Comparison of ENCODE assay signal across 8 cellular contexts in genomic region chr16:83813818-83814653, GRCh38. TPM values are rescaled to one million over a fixed set of nuclear protein-coding genes. Genes with fewer than 3 reads are reported as not detected.
DNase-seq lines count a peak whose midpoint lies in the region; ATAC-seq and TF ChIP-seq lines count a peak whose summit lies in the region.

No MANE protein-coding gene starts in this region.

- no peak overlapping the region for H3K4me3 Mint-ChIP-seq in activated CD8-positive, alpha-beta memory T cell treated with anti-CD3 and anti-CD28 coated beads, Interleukin-2, amount 10 ng/mL, durations not matched to agents 7 days and 5 days
- H3K4me3 Mint-ChIP-seq in activated T-cell treated with anti-CD3 and anti-CD28 coated beads, Interleukin-2, amount 50 U/mL, for 4 hours = no peak overlapping the region

- H2AFZ ChIP-seq in osteoblast (ENCODE audit: low read length) = no peak overlapping the region

- no peak overlapping the region for H3K27ac Mint-ChIP-seq in activated CD8-positive, alpha-beta memory T cell treated with anti-CD3 and anti-CD28 coated beads, Interleukin-2, amount 10 ng/mL, durations not matched to agents 7 days and 5 days

- H4K20me1 ChIP-seq in osteoblast (ENCODE audit: insufficient read depth, low read length) = peaks cover 12% of the 10 kb centered on the region

- no peak overlapping the region for H3K27ac ChIP-seq in osteoblast (ENCODE audit: low read depth, low read length)
- peak overlapping the region in 2 of 8 donors; percentile 1 to 18 for H3K27ac ChIP-seq in spleen

- H3K4me3 ChIP-seq in endocrine pancreas (ENCODE audit: control insufficient read depth, insufficient read depth, low read length) (peak overlapping the region; percentile 8), osteoblast (ENCODE audit: insufficient read depth, low read length) (no peak overlapping the region), spleen (no peak overlapping the region)

- peaks cover 34% of the 10 kb centered on the region for H3K79me2 ChIP-seq in osteoblast (ENCODE audit: insufficient read depth, low read length)

- TF ChIP-seq POLR2A in spleen (IDR thresholded peaks at IDR 0.05) = no peak

- TF ChIP-seq CTCF in osteoblast (IDR thresholded peaks at IDR 0.05; ENCODE audit: extremely low read depth, low read depth, low read length) (no peak), spleen (IDR thresholded peaks at IDR 0.05 in 8 of 11, conservative IDR thresholded peaks at IDR 0.05 in 3 of 11) (no peak)

- no peak for ATAC-seq in activated CD8-positive, alpha-beta memory T cell treated with anti-CD3 and anti-CD28 coated beads, Interleukin-2, amount 10 ng/mL, durations not matched to agents 7 days and 5 days
- no peak for ATAC-seq in activated T-cell treated with anti-CD3 and anti-CD28 coated beads, Interleukin-2, amount 50 U/mL, for 4 hours

- no peaks in the 10 kb centered on the region for H3K9me3 Mint-ChIP-seq in activated CD8-positive, alpha-beta memory T cell treated with anti-CD3 and anti-CD28 coated beads, Interleukin-2, amount 10 ng/mL, durations not matched to agents 7 days and 5 days (ENCODE audit: low read depth)
- H3K9me3 Mint-ChIP-seq in activated T-cell treated with anti-CD3 and anti-CD28 coated beads, Interleukin-2, amount 50 U/mL, for 4 hours = no peaks in the 10 kb centered on the region

- no peak overlapping the region for H3K4me2 ChIP-seq in osteoblast (ENCODE audit: insufficient read depth, low read length)

- WGBS in spleen, 5 donors = 58 to 72% (median 62%) methylated on average over 13 of the region's 13 CpGs

- no peaks in the 10 kb centered on the region for H3K27me3 Mint-ChIP-seq in activated CD8-positive, alpha-beta memory T cell treated with anti-CD3 and anti-CD28 coated beads, Interleukin-2, amount 10 ng/mL, durations not matched to agents 7 days and 5 days
- H3K27me3 Mint-ChIP-seq in activated T-cell treated with anti-CD3 and anti-CD28 coated beads, Interleukin-2, amount 50 U/mL, for 4 hours (ENCODE audit: low read depth) = no peaks in the 10 kb centered on the region

- peaks cover 23% of the 10 kb centered on the region for H3K36me3 Mint-ChIP-seq in activated CD8-positive, alpha-beta memory T cell treated with anti-CD3 and anti-CD28 coated beads, Interleukin-2, amount 10 ng/mL, durations not matched to agents 7 days and 5 days
- H3K36me3 Mint-ChIP-seq in activated T-cell treated with anti-CD3 and anti-CD28 coated beads, Interleukin-2, amount 50 U/mL, for 4 hours (ENCODE audit: insufficient read depth) = peaks cover 11% of the 10 kb centered on the region

- H3K4me1 Mint-ChIP-seq in activated CD8-positive, alpha-beta memory T cell treated with anti-CD3 and anti-CD28 coated beads, Interleukin-2, amount 10 ng/mL, durations not matched to agents 7 days and 5 days = peaks cover 24% of the 10 kb centered on the region
- H3K4me1 Mint-ChIP-seq in activated T-cell treated with anti-CD3 and anti-CD28 coated beads, Interleukin-2, amount 50 U/mL, for 4 hours (ENCODE audit: low read depth) = peaks cover 15% of the 10 kb centered on the region

- H3K36me3 ChIP-seq in endocrine pancreas (ENCODE audit: control insufficient read depth, insufficient read depth, low read length) (no peaks in the 10 kb centered on the region), osteoblast (ENCODE audit: insufficient read depth, low read length) (peaks cover 22% of the 10 kb centered on the region), spleen (peaks cover 0 to 46% (median 18%) of the 10 kb centered on the region in 6 donors)

- CTCF ChIA-PET in activated CD8-positive, alpha-beta memory T cell treated with anti-CD3 and anti-CD28 coated beads, Interleukin-2, amount 10 ng/mL, durations not matched to agents 7 days and 5 days (lab: Charles Lee) = interaction anchor here (2.0 kb wide), 1 partner anchor 11 kb away, joined by 7 read pairs; no protein-coding TSS in a partner anchor

- intact Hi-C loops in spleen (cut with DNase I; ENCODE audit: low total_unique reads) = no loop called here

- peak; percentile 38 for DNase-seq in activated CD8-positive, alpha-beta memory T cell treated with anti-CD3 and anti-CD28 coated beads for 24 hours
- no peak for DNase-seq in activated CD8-positive, alpha-beta memory T cell treated with anti-CD3 and anti-CD28 coated beads, Interleukin-2, amount 10 ng/mL, durations not matched to agents 7 days and 5 days
- DNase-seq in NCI-H2029 treated with DMSO at 0.1 percent for 48 hours (lab: John Stamatoyannopoulos, UW) (peak; percentile 45), osteoblast (ENCODE audit: insufficient read length, low spot score, missing footprints) (peak; percentile 51), NCI-H446 treated with DMSO at 0.1 percent for 48 hours (lab: John Stamatoyannopoulos, UW) (no peak), spleen (no peak)
- no peak for DNase-seq in activated T-cell treated with anti-CD3 and anti-CD28 coated beads, Interleukin-2, amount 50 U/mL, for 4 hours

- H3K4me1 ChIP-seq in endocrine pancreas (ENCODE audit: control insufficient read depth, insufficient read depth, low read length) (peaks cover 10% of the 10 kb centered on the region), osteoblast (ENCODE audit: insufficient read depth, low read length) (peaks cover 21% of the 10 kb centered on the region), spleen (peaks cover 21 to 51% (median 23%) of the 10 kb centered on the region in 6 donors)

- no peaks in the 10 kb centered on the region for H3K27me3 ChIP-seq in endocrine pancreas (ENCODE audit: control insufficient read depth, insufficient read depth, low read length)
- peaks cover 9% of the 10 kb centered on the region for H3K27me3 ChIP-seq in osteoblast (ENCODE audit: insufficient read depth, low read length)
- no peaks in the 10 kb centered on the region for H3K27me3 ChIP-seq in spleen (replicated peaks in 1 of 7)

- H3K9me3 ChIP-seq in endocrine pancreas (ENCODE audit: control insufficient read depth, low read length) = no peaks in the 10 kb centered on the region
- no peaks in the 10 kb centered on the region for H3K9me3 ChIP-seq in osteoblast (ENCODE audit: low read depth, low read length)
- H3K9me3 ChIP-seq in spleen = no peaks in the 10 kb centered on the region

- no peak overlapping the region for H3K9ac ChIP-seq in endocrine pancreas (ENCODE audit: control insufficient read depth, insufficient read depth, low read length)

RNA-seq across cellular contexts. Expression of gene HSBP1, which starts 6.3 kb away (rescaled TPM):
- 10 to 100 TPM; 56.5 to 72.8 TPM for total RNA-seq in activated CD8-positive, alpha-beta memory T cell treated with anti-CD3 and anti-CD28 coated beads, Interleukin-2, amount 10 ng/mL, durations not matched to agents 7 days and 5 days
- total RNA-seq in osteoblast (18.8 and 25.0 TPM in 2 replicates), spleen (10 to 100 TPM; 11.0 to 68.5 (median 61.6) TPM)
- polyA plus RNA-seq in spleen = 10 to 100 TPM; 27.9 to 47.0 (median 30.4) TPM
- total RNA-seq in activated T-cell treated with anti-CD3 and anti-CD28 coated beads, Interleukin-2, amount 50 U/mL, for 4 hours = 10 to 100 TPM; 73.4 to 89.1 (median 78.9) TPM

Comparison
In these comparisons a context has a peak if more than half of its experiments do, and no peak if none do; other contexts are left out.
1. DNase-seq: peak in activated CD8-positive, alpha-beta memory T cell treated with anti-CD3 and anti-CD28 coated beads for 24 hours (single experiment), NCI-H2029 treated with DMSO at 0.1 percent for 48 hours (single experiment) and osteoblast (single experiment); none in activated CD8-positive, alpha-beta memory T cell treated with anti-CD3 and anti-CD28 coated beads, Interleukin-2, amount 10 ng/mL, durations not matched to agents 7 days and 5 days (single experiment), NCI-H446 treated with DMSO at 0.1 percent for 48 hours (single experiment), spleen (single experiment) and activated T-cell treated with anti-CD3 and anti-CD28 coated beads, Interleukin-2, amount 50 U/mL, for 4 hours (single experiment).